24 cellular contexts compared by ENCODE assay signal in genomic region chr1:208534604-208534907, GRCh38.
DNase-seq lines count a peak whose midpoint lies in the region; ATAC-seq and TF ChIP-seq lines count a peak whose summit lies in the region.
"Had no signal": no experiment of that assay in that cellular context is flagged by ENCODE, and none has a peak within 500 bp of the region (broad histone marks: within the 10 kb centered on the region; RNA-seq: fewer than 3 reads in every experiment).

No MANE protein-coding gene starts in this region.

- H3K27me3 ChIP-seq in WERI-Rb-1 (ENCODE audit: insufficient read depth, low read depth, severe bottlenecking), result no peaks in the 10 kb centered on the region
- H3K27me3 ChIP-seq in lung (ENCODE audit: control insufficient read depth, insufficient read depth), result no peaks in the 10 kb centered on the region
- H3K27me3 ChIP-seq in BE2C, result no peaks in the 10 kb centered on the region

- H3K4me3 ChIP-seq in WERI-Rb-1 (ENCODE audit: low read depth, low read length) (no peak overlapping the region), lung (no peak overlapping the region), BE2C (ENCODE audit: low read depth, low read length) (no peak overlapping the region)
- H3K4me3 ChIP-seq: K562, skin epidermis, tibial artery had no signal

- WGBS in lung, 2 donors, result 68 to 86% methylated on average over 4 of the region's 4 CpGs

- H3K4me1 ChIP-seq in lung (ENCODE audit: control insufficient read depth in 2 of 2, insufficient read depth in 2 of 2, low read length in 2 of 2) (no peaks in the 10 kb centered on the region), BE2C (peaks cover 69% of the 10 kb centered on the region)
- H3K4me1 ChIP-seq: tibial artery had no signal

- DNase-seq in NCI-H1694 treated with DMSO at 0.1 percent for 48 hours (lab: John Stamatoyannopoulos, UW) (peak; percentile 72), WERI-Rb-1 (peak; percentile 58), lung (ENCODE audit: low spot score) (peak; percentile 9), superior temporal gyrus (ENCODE audit: extremely low spot score) (peak; percentile 66), NCI-H1930 (lab: John Stamatoyannopoulos, UW) (no peak), BE2C (no peak)
- DNase-seq: activated CD4-positive, alpha-beta T cell treated with anti-CD3 and anti-CD28 coated beads, Interleukin-2, amount 50 U/mL, for 1 hour; activated CD8-positive, alpha-beta memory T cell treated with anti-CD3 and anti-CD28 coated beads, Interleukin-2, amount 50 U/mL, for 4 hours; activated effector memory CD4-positive, alpha-beta T cell treated with Interleukin-2 at 50 U/mL for 16 hours; activated naive CD8-positive, alpha-beta T cell treated with anti-CD3 and anti-CD28 coated beads, Interleukin-2, amount 50 U/mL, for 24 hours; AML-193; dermis blood vessel endothelial cell; H7; kidney; mesenchymal stem cell; MV-4-11; NCI-H187 treated with DMSO at 0.1 percent for 48 hours; stimulated activated naive CD4-positive, alpha-beta T cell treated with Interleukin-2 at 50 U/mL for 16 hours; T-helper 1 cell; tibial artery had no signal

- H3K9me3 ChIP-seq in WERI-Rb-1 (ENCODE audit: severe bottlenecking), result no peaks in the 10 kb centered on the region
- H3K9me3 ChIP-seq in lung (ENCODE audit: control insufficient read depth in 2 of 2, insufficient read depth in 1 of 2, low read length in 1 of 2), result no peaks in the 10 kb centered on the region
- no peaks in the 10 kb centered on the region for H3K9me3 ChIP-seq in BE2C
- H3K9me3 ChIP-seq: tibial artery had no signal

- H3K27ac ChIP-seq in WERI-Rb-1, result no peak overlapping the region
- H3K27ac ChIP-seq in lung (ENCODE audit: low read depth in 1 of 2, low read length in 1 of 2), result no peak overlapping the region
- H3K27ac ChIP-seq: skin epidermis, tibial artery had no signal

- ATAC-seq in lung (ENCODE audit: insufficient read depth, low FRiP score), result no peak
- no peak for ATAC-seq in GM18870 (IDR thresholded peaks at IDR 0.05; ENCODE audit: unreplicated experiment)
- ATAC-seq: activated naive CD8-positive, alpha-beta T cell treated with anti-CD3 and anti-CD28 coated beads, Interleukin-2, amount 50 U/mL, for 24 hours; K562; natural killer cell treated with Interleukin-12 subunit alpha and Interleukin-12 subunit beta and Interleukin-15 and Interleukin-18, amount 100 ng/mL, for 72 hours had no signal

- H3K36me3 ChIP-seq in WERI-Rb-1, result no peaks in the 10 kb centered on the region
- no peaks in the 10 kb centered on the region for H3K36me3 ChIP-seq in lung (ENCODE audit: control insufficient read depth in 2 of 2, insufficient read depth in 2 of 2, low read length in 2 of 2)
- H3K36me3 ChIP-seq in BE2C, result no peaks in the 10 kb centered on the region
- H3K36me3 ChIP-seq: tibial artery had no signal

- TF ChIP-seq CTCF in WERI-Rb-1 (IDR thresholded peaks at IDR 0.05; ENCODE audit: low read depth, low read length) (no peak), lung (IDR thresholded peaks at IDR 0.05; ENCODE audit: control extremely low read depth, extremely low read depth) (no peak), BE2C (IDR thresholded peaks at IDR 0.05; ENCODE audit: low read depth, low read length) (no peak)

Comparison
In these comparisons a context has a peak if more than half of its experiments do, and no peak if none do; other contexts are left out.
1. DNase-seq: peak in NCI-H1694 treated with DMSO at 0.1 percent for 48 hours (single experiment), WERI-Rb-1 (single experiment), lung (single experiment) and superior temporal gyrus (single experiment); none in NCI-H1930 (0 of 2) and BE2C (single experiment).